12 cellular contexts compared by ENCODE assay signal in the genomic region with DNA sequence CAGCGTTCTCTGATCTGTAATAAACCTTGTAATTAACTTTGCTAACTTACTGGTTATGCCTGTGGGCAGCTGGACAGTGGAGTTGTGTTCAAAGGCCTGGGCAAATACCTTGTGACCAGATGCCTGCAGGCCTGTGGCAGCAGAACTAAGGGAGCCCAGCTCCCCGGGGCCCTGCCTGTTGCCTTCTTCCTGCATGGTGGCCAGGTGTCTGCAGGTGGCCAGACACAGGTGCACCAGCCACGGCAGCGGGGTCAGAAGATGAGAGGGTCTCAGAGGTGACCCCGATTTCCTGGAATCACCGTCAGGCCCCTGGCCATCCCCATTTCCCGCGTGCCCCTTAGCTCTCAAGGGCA.
A peak's percentile ranks its signal among the peaks of the same experiment; 100 is the strongest.
DNase-seq lines count a peak whose midpoint lies in the region; ATAC-seq, FAIRE-seq and TF ChIP-seq lines count a peak whose summit lies in the region.
"Had no signal": no experiment of that assay in that cellular context is flagged by ENCODE, and none has a peak within 500 bp of the region (broad histone marks: within the 10 kb centered on the region; RNA-seq: fewer than 3 reads in every experiment).

No MANE protein-coding gene starts in this region.

- H3K4me1 ChIP-seq in keratinocyte (ENCODE audit: control insufficient read depth, extremely low read depth, insufficient read depth, low read length), result peaks cover 8% of the 10 kb centered on the region
- H3K4me1 ChIP-seq in spleen, result peaks cover 0 to 19% (median 12%) of the 10 kb centered on the region in 6 donors
- peaks cover 0 to 14% (median 8%) of the 10 kb centered on the region in 4 donors for H3K4me1 ChIP-seq in tibial nerve
- H3K4me1 ChIP-seq: BLaER1 had no signal

- no peak for TF ChIP-seq CTCF in astrocyte of the spinal cord (IDR thresholded peaks at IDR 0.05; ENCODE audit: low read depth, low read length)
- no peak for TF ChIP-seq CTCF in keratinocyte (optimal IDR thresholded peaks at IDR 0.05 in 1 of 3, IDR thresholded peaks at IDR 0.05 in 1 of 3, conservative IDR thresholded peaks at IDR 0.05 in 1 of 3; ENCODE audit: extremely low read depth in 1 of 3, insufficient read depth in 2 of 3, low read length in 3 of 3)
- TF ChIP-seq CTCF in spleen (IDR thresholded peaks at IDR 0.05 in 8 of 11, conservative IDR thresholded peaks at IDR 0.05 in 3 of 11), result no peak
- no peak for TF ChIP-seq CTCF in tibial nerve (IDR thresholded peaks at IDR 0.05)

- no peaks in the 10 kb centered on the region for H3K36me3 Mint-ChIP-seq in activated T-cell treated with anti-CD3 and anti-CD28 coated beads, Interleukin-2, amount 50 U/mL, for 72 hours (ENCODE audit: insufficient read depth in 2 of 2)

- H3K4me3 Mint-ChIP-seq in activated T-cell treated with anti-CD3 and anti-CD28 coated beads, Interleukin-2, amount 50 U/mL, for 72 hours, result peak overlapping the region; percentile 56 to 72
- H3K4me3 Mint-ChIP-seq: activated T-helper 1 cell treated with anti-CD3 and anti-CD28 coated beads, Interleukin-12 subunit alpha, Interleukin-12 subunit beta, Interleukin-2, Interleukin-4 antibody, amounts not matched to agents 30 ng/mL and 10 ng/mL and 1 ng/mL, durations not matched to agents 14 hours and 24 hours and 36 hours had no signal

- 40 to 46% (median 42%) methylated on average over 8 of the region's 8 CpGs for WGBS in spleen, 5 donors
- WGBS in tibial nerve, 2 donors, result 26 to 41% methylated on average over 6 to 8 of the region's 8 CpGs

- H3K36me3 ChIP-seq in keratinocyte (ENCODE audit: control insufficient read depth in 2 of 2, extremely low read depth in 1 of 2, insufficient read depth in 2 of 2, low read length in 2 of 2), result peaks cover 0 to 6% of the 10 kb centered on the region in 2 experiments
- no peaks in the 10 kb centered on the region for H3K36me3 ChIP-seq in spleen
- no peaks in the 10 kb centered on the region for H3K36me3 ChIP-seq in tibial nerve
- H3K36me3 ChIP-seq: BLaER1 had no signal

- TF ChIP-seq POLR2A in spleen (IDR thresholded peaks at IDR 0.05) (no peak), tibial nerve (IDR thresholded peaks at IDR 0.05) (no peak)

- H4K20me1 ChIP-seq in keratinocyte (ENCODE audit: control insufficient read depth, extremely low read depth, insufficient read depth, low read length), result no peaks in the 10 kb centered on the region
- H4K20me1 ChIP-seq: BLaER1 had no signal

- H3K4me1 Mint-ChIP-seq in activated T-cell treated with anti-CD3 and anti-CD28 coated beads, Interleukin-2, amount 50 U/mL, for 72 hours (ENCODE audit: low read depth), result peaks cover 21% of the 10 kb centered on the region

- in situ Hi-C loops in astrocyte of the spinal cord (cut with HindIII; ENCODE audit: low sequenced_read_pairs), result no loop called here

- FAIRE-seq in keratinocyte (lab: Jason Lieb, UNC), result no peak

- no peaks in the 10 kb centered on the region for H3K9me3 Mint-ChIP-seq in activated T-cell treated with anti-CD3 and anti-CD28 coated beads, Interleukin-2, amount 50 U/mL, for 72 hours
- H3K9me3 Mint-ChIP-seq: activated T-helper 1 cell treated with anti-CD3 and anti-CD28 coated beads, Interleukin-12 subunit alpha, Interleukin-12 subunit beta, Interleukin-2, Interleukin-4 antibody, amounts not matched to agents 30 ng/mL and 10 ng/mL and 1 ng/mL, durations not matched to agents 14 hours and 24 hours and 36 hours had no signal

- H3K27me3 Mint-ChIP-seq in activated T-cell treated with anti-CD3 and anti-CD28 coated beads, Interleukin-2, amount 50 U/mL, for 72 hours (ENCODE audit: low read depth), result peaks cover 38% of the 10 kb centered on the region

- H3K9me1 ChIP-seq in keratinocyte (ENCODE audit: control insufficient read depth, extremely low read depth, insufficient read depth, low read length), result no peaks in the 10 kb centered on the region

- peak overlapping the region; percentile 71 for H3K4me2 ChIP-seq in keratinocyte (ENCODE audit: control insufficient read depth, extremely low read depth, insufficient read depth, low read depth, low read length)
- H3K4me2 ChIP-seq: BLaER1 had no signal

- no peak for DNase-seq in activated T-cell treated with anti-CD3 and anti-CD28 coated beads, Interleukin-2, amount 50 U/mL, for 72 hours
- no peak for DNase-seq in activated T-cell treated with anti-CD3 and anti-CD28 coated beads, Interleukin-2, amount 50 U/mL, for 48 hours
- DNase-seq in astrocyte of the spinal cord (ENCODE audit: low read depth, low spot score) (no peak), keratinocyte (ENCODE audit: low read depth, low spot score) (no peak), spleen (no peak), CD1c-positive myeloid dendritic cell (ENCODE audit: extremely low spot score) (no peak), SHP77 (lab: John Stamatoyannopoulos, UW) (no peak), tibial nerve (ENCODE audit: low spot score in 2 of 2) (no peak)
- DNase-seq: erythroblast, NCI-H524 treated with DMSO at 0.1 percent for 48 hours had no signal

- no peaks in the 10 kb centered on the region for H3K79me2 ChIP-seq in keratinocyte (ENCODE audit: control insufficient read depth, insufficient read depth, low read length)

- H2AFZ ChIP-seq in keratinocyte (ENCODE audit: control insufficient read depth, low read length), result peak overlapping the region; percentile 54

- dilution Hi-C loops in keratinocyte (cut with MboI; ENCODE audit: extremely low pct_ligation_motif_present, low sequenced_read_pairs), result no loop called here

- no peak overlapping the region for H3K27ac ChIP-seq in keratinocyte (ENCODE audit: control insufficient read depth, insufficient read depth, low read length)
- no peak overlapping the region for H3K27ac ChIP-seq in spleen
- no peak overlapping the region for H3K27ac ChIP-seq in tibial nerve
- H3K27ac ChIP-seq: BLaER1 had no signal

- no peak for ATAC-seq in activated T-cell treated with anti-CD3 and anti-CD28 coated beads, Interleukin-2, amount 50 U/mL, for 72 hours (replicated peaks in 1 of 2)

- intact Hi-C loops in spleen (cut with DNase I; ENCODE audit: low total_unique reads), result no loop called here

- H3K27me3 ChIP-seq in keratinocyte (ENCODE audit: control insufficient read depth, extremely low read depth, insufficient read depth, low read length) (no peaks in the 10 kb centered on the region), spleen (replicated peaks in 1 of 7) (peaks cover 12 to 56% (median 28%) of the 10 kb centered on the region in 7 donors), tibial nerve (peaks cover 0 to 66% of the 10 kb centered on the region in 2 donors)
- H3K27me3 ChIP-seq: BLaER1 had no signal

- H3K9me3 ChIP-seq in keratinocyte (ENCODE audit: control insufficient read depth, low read depth, low read length) (no peaks in the 10 kb centered on the region), spleen (no peaks in the 10 kb centered on the region), tibial nerve (no peaks in the 10 kb centered on the region)
- H3K9me3 ChIP-seq: BLaER1 had no signal

- peak overlapping the region; percentile 22 for H3K9ac ChIP-seq in keratinocyte (ENCODE audit: control insufficient read depth, extremely low read depth, insufficient read depth, low read length)
- H3K9ac ChIP-seq: BLaER1 had no signal

- H3K4me3 ChIP-seq in astrocyte of the spinal cord (ENCODE audit: low read depth, low read length), result peak overlapping the region; percentile 36
- peak overlapping the region; percentile 43 to 65 (median 61) for H3K4me3 ChIP-seq in keratinocyte (ENCODE audit: control insufficient read depth in 2 of 3, extremely low read depth in 1 of 3, insufficient read depth in 2 of 3, low read depth in 1 of 3, low read length in 3 of 3)
- peak overlapping the region in 6 of 8 donors; percentile 23 to 63 (median 26) for H3K4me3 ChIP-seq in spleen
- peak overlapping the region in 1 of 4 donors; percentile 9 for H3K4me3 ChIP-seq in tibial nerve
- H3K4me3 ChIP-seq: BLaER1 had no signal

- no peak for TF ChIP-seq EP300 in tibial nerve (IDR thresholded peaks at IDR 0.05)

- no peak overlapping the region for H3K27ac Mint-ChIP-seq in activated T-cell treated with anti-CD3 and anti-CD28 coated beads, Interleukin-2, amount 50 U/mL, for 72 hours
- H3K27ac Mint-ChIP-seq: activated T-helper 1 cell treated with anti-CD3 and anti-CD28 coated beads, Interleukin-12 subunit alpha, Interleukin-12 subunit beta, Interleukin-2, Interleukin-4 antibody, amounts not matched to agents 30 ng/mL and 10 ng/mL and 1 ng/mL, durations not matched to agents 14 hours and 24 hours and 36 hours had no signal
